ENCODE assay signal across 8 cellular contexts in the genomic region with DNA sequence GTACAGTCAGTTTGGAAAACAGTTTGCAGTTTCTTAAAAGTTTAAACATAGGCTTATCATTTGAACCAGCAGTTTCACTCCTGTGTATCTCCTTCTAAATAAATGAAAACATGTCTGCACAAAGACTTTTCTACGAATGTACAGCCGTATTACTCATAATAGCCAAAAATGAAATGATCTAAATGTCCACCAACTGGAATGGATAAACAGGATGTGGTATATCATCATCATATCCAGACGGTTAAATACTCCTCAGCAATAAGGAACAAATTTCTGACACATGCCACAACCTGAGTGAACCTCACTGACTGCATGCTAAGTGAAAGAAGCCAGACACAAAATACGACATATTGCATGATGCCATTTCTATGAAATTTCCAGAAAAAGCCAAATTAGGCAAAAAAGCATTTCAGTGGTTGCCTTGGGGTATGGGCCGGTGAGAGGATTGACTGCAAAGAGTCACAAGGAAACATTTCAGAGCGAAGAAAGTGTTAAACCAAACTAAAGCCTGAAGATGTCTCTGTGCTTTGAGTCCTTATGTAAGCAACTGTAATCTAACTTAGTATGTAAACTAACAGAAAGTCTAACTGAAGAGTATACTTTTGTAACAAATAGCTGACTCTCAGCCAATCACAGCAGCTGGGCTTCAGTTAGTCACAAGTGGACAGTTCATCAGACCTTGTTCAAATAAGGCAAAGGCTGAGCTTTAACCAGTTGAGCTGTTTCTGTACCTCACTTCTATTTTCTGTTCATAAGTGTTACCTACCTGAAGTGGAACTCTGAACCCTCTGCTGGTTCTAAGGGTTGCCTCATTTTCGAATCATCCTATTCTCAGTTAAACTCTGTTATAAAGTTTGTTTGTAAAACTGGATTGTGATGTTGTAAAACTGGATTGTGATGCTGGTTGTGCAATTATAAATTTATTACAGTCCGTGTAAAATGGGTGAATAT.
DNase-seq lines count a peak whose midpoint lies in the region; ATAC-seq and TF ChIP-seq lines count a peak whose summit lies in the region.

No MANE protein-coding gene starts in this region.

- H3K4me1 Mint-ChIP-seq in stimulated activated effector memory CD8-positive, alpha-beta T cell treated with anti-CD3 and anti-CD28 coated beads, Interleukin-12 subunit alpha, Interleukin-12 subunit beta, amount 100 ng/mL, for 72 hours: peaks cover 5% of the 10 kb centered on the region
- H3K4me1 Mint-ChIP-seq in activated naive CD4-positive, alpha-beta T cell treated with anti-CD3 and anti-CD28 coated beads, Interleukin-2, amount 10 ng/mL, durations not matched to agents 7 days and 5 days: peaks cover 2% of the 10 kb centered on the region

- H3K27ac ChIP-seq in epithelial cell of prostate (peak overlapping the region; percentile 95), tibial artery (no peak overlapping the region)

- peak overlapping the region; percentile 72 for H3K27ac Mint-ChIP-seq in stimulated activated effector memory CD8-positive, alpha-beta T cell treated with anti-CD3 and anti-CD28 coated beads, Interleukin-12 subunit alpha, Interleukin-12 subunit beta, amount 100 ng/mL, for 72 hours
- no peak overlapping the region for H3K27ac Mint-ChIP-seq in activated naive CD4-positive, alpha-beta T cell treated with anti-CD3 and anti-CD28 coated beads, Interleukin-2, amount 10 ng/mL, durations not matched to agents 7 days and 5 days

- no peak overlapping the region for H2AFZ ChIP-seq in Loucy (ENCODE audit: low read length)

- H3K4me2 ChIP-seq in Loucy (ENCODE audit: low read depth, low read length, poor library complexity, severe bottlenecking): peak overlapping the region; percentile 19

- H3K4me1 ChIP-seq in Loucy (ENCODE audit: insufficient read depth, low read length, poor library complexity, severe bottlenecking) (peaks cover 49% of the 10 kb centered on the region), tibial artery (peaks cover 0 to 86% (median 28%) of the 10 kb centered on the region in 4 donors)

- peak; percentile 90 for DNase-seq in epithelial cell of prostate (ENCODE audit: low read depth, low spot score)
- DNase-seq in stimulated activated effector memory CD8-positive, alpha-beta T cell treated with anti-CD3 and anti-CD28 coated beads, Interleukin-12 subunit alpha, Interleukin-12 subunit beta, amount 100 ng/mL, for 72 hours (ENCODE audit: low spot score in 2 of 2): no peak
- no peak for DNase-seq in effector CD4-positive, alpha-beta T cell
- no peak for DNase-seq in tibial artery
- no peak for DNase-seq in activated naive CD4-positive, alpha-beta T cell treated with anti-CD3 and anti-CD28 coated beads, Interleukin-2, amount 10 ng/mL, durations not matched to agents 7 days and 5 days

- H3K36me3 Mint-ChIP-seq in stimulated activated effector memory CD8-positive, alpha-beta T cell treated with anti-CD3 and anti-CD28 coated beads, Interleukin-12 subunit alpha, Interleukin-12 subunit beta, amount 100 ng/mL, for 72 hours: no peaks in the 10 kb centered on the region
- no peaks in the 10 kb centered on the region for H3K36me3 Mint-ChIP-seq in activated naive CD4-positive, alpha-beta T cell treated with anti-CD3 and anti-CD28 coated beads, Interleukin-2, amount 10 ng/mL, durations not matched to agents 7 days and 5 days

- no peaks in the 10 kb centered on the region for H3K9me3 ChIP-seq in Loucy (ENCODE audit: insufficient read depth, low read depth, low read length)
- H3K9me3 ChIP-seq in tibial artery: no peaks in the 10 kb centered on the region

- no peaks in the 10 kb centered on the region for H3F3A ChIP-seq in Loucy (ENCODE audit: low read depth)

- H3K36me3 ChIP-seq in Loucy (ENCODE audit: insufficient read depth, low read length): no peaks in the 10 kb centered on the region
- H3K36me3 ChIP-seq in tibial artery: no peaks in the 10 kb centered on the region

- CTCF ChIA-PET in activated naive CD4-positive, alpha-beta T cell treated with anti-CD3 and anti-CD28 coated beads, Interleukin-2, amount 10 ng/mL, durations not matched to agents 7 days and 5 days (lab: Charles Lee): no interaction called here

- H3K4me3 ChIP-seq in Loucy (ENCODE audit: low read length, poor library complexity, severe bottlenecking): no peak overlapping the region
- H3K4me3 ChIP-seq in tibial artery: no peak overlapping the region

- peaks cover 38% of the 10 kb centered on the region for H4K20me1 ChIP-seq in Loucy (ENCODE audit: insufficient read depth, low read length, poor library complexity, severe bottlenecking)

- ATAC-seq in GM21723 (IDR thresholded peaks at IDR 0.05; ENCODE audit: unreplicated experiment): peak; percentile 64
- ATAC-seq in stimulated activated effector memory CD8-positive, alpha-beta T cell treated with anti-CD3 and anti-CD28 coated beads, Interleukin-12 subunit alpha, Interleukin-12 subunit beta, amount 100 ng/mL, for 72 hours: peak; percentile 80

- H3K79me2 ChIP-seq in Loucy (ENCODE audit: insufficient read depth, low read length): peaks cover 90% of the 10 kb centered on the region

- H3K4me3 Mint-ChIP-seq in stimulated activated effector memory CD8-positive, alpha-beta T cell treated with anti-CD3 and anti-CD28 coated beads, Interleukin-12 subunit alpha, Interleukin-12 subunit beta, amount 100 ng/mL, for 72 hours: no peak overlapping the region
- no peak overlapping the region for H3K4me3 Mint-ChIP-seq in activated naive CD4-positive, alpha-beta T cell treated with anti-CD3 and anti-CD28 coated beads, Interleukin-2, amount 10 ng/mL, durations not matched to agents 7 days and 5 days

- H3K9me2 ChIP-seq in Loucy (replicated peaks; ENCODE audit: low read depth, low read length): no peaks in the 10 kb centered on the region

- H3K27me3 ChIP-seq in Loucy (ENCODE audit: insufficient read depth, low read length, poor library complexity, severe bottlenecking) (no peaks in the 10 kb centered on the region), tibial artery (no peaks in the 10 kb centered on the region)

- H3K9ac ChIP-seq in Loucy (ENCODE audit: low read depth, low read length, poor library complexity, severe bottlenecking): no peak overlapping the region

- peak; percentile 41 for TF ChIP-seq CTCF in GM12873 (IDR thresholded peaks at IDR 0.05; ENCODE audit: insufficient read depth, low read depth, low read length, missing control alignments)
- no peak for TF ChIP-seq CTCF in Loucy (conservative IDR thresholded peaks at IDR 0.05; ENCODE audit: low read length)
- no peak for TF ChIP-seq CTCF in tibial artery (IDR thresholded peaks at IDR 0.05)

- no peaks in the 10 kb centered on the region for H3K9me3 Mint-ChIP-seq in stimulated activated effector memory CD8-positive, alpha-beta T cell treated with anti-CD3 and anti-CD28 coated beads, Interleukin-12 subunit alpha, Interleukin-12 subunit beta, amount 100 ng/mL, for 72 hours
- no peaks in the 10 kb centered on the region for H3K9me3 Mint-ChIP-seq in activated naive CD4-positive, alpha-beta T cell treated with anti-CD3 and anti-CD28 coated beads, Interleukin-2, amount 10 ng/mL, durations not matched to agents 7 days and 5 days

- intact Hi-C loops in tibial artery (cut with DNase I; ENCODE audit: low total_unique reads): loop anchor here (10.0 kb wide), 1 partner anchor 56 kb away; no protein-coding TSS in a partner anchor

- peaks cover 32% of the 10 kb centered on the region for H3K27me3 Mint-ChIP-seq in activated naive CD4-positive, alpha-beta T cell treated with anti-CD3 and anti-CD28 coated beads, Interleukin-2, amount 10 ng/mL, durations not matched to agents 7 days and 5 days
